ENCODE assay signal across 11 cellular contexts in the genomic region with DNA sequence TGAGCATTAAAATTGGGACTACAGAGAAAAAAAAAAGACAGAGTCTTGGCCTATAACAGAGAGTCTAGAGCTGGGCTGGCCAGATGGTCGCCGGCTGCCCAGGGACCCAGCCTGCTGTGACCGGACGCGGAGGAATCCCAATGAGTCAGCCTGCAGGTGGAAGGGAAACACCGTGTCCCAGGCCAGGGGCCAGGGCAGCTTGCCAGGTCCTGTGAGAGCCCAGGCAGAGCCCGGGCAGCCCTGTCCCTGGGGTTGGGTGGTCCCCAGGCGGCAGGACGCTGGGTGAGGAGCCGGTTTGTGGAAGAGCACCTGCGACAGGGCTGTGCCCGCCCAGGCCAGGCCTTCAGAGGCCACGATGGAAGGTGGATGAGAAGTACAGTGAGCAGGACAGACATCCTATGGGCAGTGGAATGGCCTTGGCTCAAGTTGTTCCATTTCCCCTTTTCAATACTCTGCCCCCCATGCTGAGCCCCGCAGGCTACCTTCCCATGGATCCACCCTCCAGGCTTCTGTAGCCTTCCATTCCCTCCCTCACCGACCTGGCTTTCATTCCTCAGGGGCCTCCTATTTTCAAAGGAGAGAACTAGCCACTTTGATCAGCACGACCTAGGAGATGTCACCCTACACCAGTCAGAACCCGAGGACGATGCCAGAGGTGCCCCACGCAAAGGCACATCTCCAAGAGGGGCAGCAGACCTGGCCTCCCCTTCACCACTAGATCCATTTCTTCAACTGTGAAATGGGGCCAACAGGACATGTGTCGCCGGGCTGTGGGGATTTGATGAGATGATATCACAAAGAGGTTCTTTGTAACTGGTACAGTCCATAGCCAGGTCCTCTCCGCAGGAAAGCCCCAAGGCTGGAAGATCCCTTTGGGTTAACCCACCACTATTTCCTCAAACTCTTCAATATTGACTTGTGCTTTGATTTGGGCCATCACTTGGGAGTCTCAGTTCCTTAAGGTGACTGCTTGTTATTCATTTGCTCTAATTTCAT.
DNase-seq lines count a peak whose midpoint lies in the region; ATAC-seq and TF ChIP-seq lines count a peak whose summit lies in the region.
"Had no signal": no experiment of that assay in that cellular context is flagged by ENCODE, and none has a peak within 500 bp of the region (broad histone marks: within the 10 kb centered on the region; RNA-seq: fewer than 3 reads in every experiment).

No MANE protein-coding gene starts in this region.

- no peaks in the 10 kb centered on the region for H3K27me3 ChIP-seq in CD4-positive, alpha-beta T cell (ENCODE audit: control insufficient read depth, insufficient read depth, low read length)
- no peaks in the 10 kb centered on the region for H3K27me3 ChIP-seq in tibial nerve

- DNase-seq in CD4-positive, alpha-beta T cell, result no peak
- DNase-seq in effector memory CD8-positive, alpha-beta T cell, result no peak
- peak; percentile 24 for DNase-seq in omental fat pad (ENCODE audit: low spot score)
- DNase-seq in AML-193 (lab: John Stamatoyannopoulos, UW), result no peak
- DNase-seq in stimulated activated CD4-positive, alpha-beta T cell treated with anti-CD3 and anti-CD28 coated beads, Interleukin-4, amount 100 ng/mL, for 24 hours, result no peak
- DNase-seq in tibial nerve (ENCODE audit: low spot score in 2 of 2), result no peak
- DNase-seq: mesendoderm; NCI-H2081 treated with DMSO at 0.1 percent for 48 hours; stimulated activated CD4-positive, alpha-beta T cell treated with anti-CD3 and anti-CD28 coated beads, Interleukin-4, amount 100 ng/mL, for 1 hour had no signal

- WGBS in tibial nerve, 2 donors, result 68 to 71% methylated on average over 20 to 22 of the region's 22 CpGs

- H3K27ac Mint-ChIP-seq in CD4-positive, alpha-beta T cell, result peak overlapping the region; percentile 51
- H3K27ac Mint-ChIP-seq in effector memory CD8-positive, alpha-beta T cell, result peak overlapping the region; percentile 90 to 92

- TF ChIP-seq EP300 in Ishikawa (IDR thresholded peaks at IDR 0.05; ENCODE audit: borderline replicate concordance) (peak; percentile 38; the same call in 1 of the 2 replicates), tibial nerve (IDR thresholded peaks at IDR 0.05) (no peak)

- no peak for ATAC-seq in CD4-positive, alpha-beta T cell (ENCODE audit: poor library complexity)
- ATAC-seq in effector memory CD8-positive, alpha-beta T cell (replicated peaks), result no peak
- no peak for ATAC-seq in omental fat pad (ENCODE audit: low FRiP score)
- no peak for ATAC-seq in GM19397 (IDR thresholded peaks at IDR 0.05; ENCODE audit: unreplicated experiment)

- H3K36me3 ChIP-seq in tibial nerve, result no peaks in the 10 kb centered on the region

- H3K4me1 ChIP-seq in tibial nerve, result peaks cover 0 to 19% (median 5%) of the 10 kb centered on the region in 4 donors

- intact Hi-C loops in CD4-positive, alpha-beta T cell (cut with DNase I, micrococcal nuclease), result no loop called here

- TF ChIP-seq RAD21 in Ishikawa (IDR thresholded peaks at IDR 0.05; ENCODE audit: low read depth), result no peak

- CTCF ChIA-PET in CD4-positive, alpha-beta T cell (lab: Charles Lee), result interaction anchor here (1.9 kb wide), 1 partner anchor 18 kb away, joined by 4 read pairs; no protein-coding TSS in a partner anchor

- no peak for TF ChIP-seq POLR2A in tibial nerve (IDR thresholded peaks at IDR 0.05)

- H3K9me3 ChIP-seq in CD4-positive, alpha-beta T cell (ENCODE audit: control insufficient read depth, low read length), result no peaks in the 10 kb centered on the region
- peaks cover 0 to 13% (median 0%) of the 10 kb centered on the region in 4 donors for H3K9me3 ChIP-seq in tibial nerve

- no peak overlapping the region for H3K4me3 Mint-ChIP-seq in CD4-positive, alpha-beta T cell
- H3K4me3 Mint-ChIP-seq in effector memory CD8-positive, alpha-beta T cell, result peak overlapping the region in 1 of 2 donors; percentile 72

- H3K27ac ChIP-seq in CD4-positive, alpha-beta T cell (ENCODE audit: low read depth, low read length), result no peak overlapping the region
- no peak overlapping the region for H3K27ac ChIP-seq in tibial nerve

- H3K27me3 Mint-ChIP-seq in CD4-positive, alpha-beta T cell, result no peaks in the 10 kb centered on the region
- no peaks in the 10 kb centered on the region for H3K27me3 Mint-ChIP-seq in effector memory CD8-positive, alpha-beta T cell

- peaks cover 16% of the 10 kb centered on the region for H3K4me1 Mint-ChIP-seq in CD4-positive, alpha-beta T cell (ENCODE audit: low read depth)
- H3K4me1 Mint-ChIP-seq in effector memory CD8-positive, alpha-beta T cell (ENCODE audit: low read depth in 2 of 2), result peaks cover 13 to 23% of the 10 kb centered on the region in 2 donors

- no peak for TF ChIP-seq CTCF in CD4-positive, alpha-beta T cell (IDR thresholded peaks at IDR 0.05)
- TF ChIP-seq CTCF in omental fat pad (IDR thresholded peaks at IDR 0.05) (no peak), tibial nerve (IDR thresholded peaks at IDR 0.05) (no peak)

- H3K36me3 Mint-ChIP-seq in CD4-positive, alpha-beta T cell (ENCODE audit: low read depth), result no peaks in the 10 kb centered on the region
- H3K36me3 Mint-ChIP-seq in effector memory CD8-positive, alpha-beta T cell (ENCODE audit: insufficient read depth), result peaks cover 7% of the 10 kb centered on the region

- peaks cover 10% of the 10 kb centered on the region for H3K9me3 Mint-ChIP-seq in CD4-positive, alpha-beta T cell
- H3K9me3 Mint-ChIP-seq in effector memory CD8-positive, alpha-beta T cell, result peaks cover 5 to 7% of the 10 kb centered on the region in 2 donors

- POLR2A ChIA-PET in CD4-positive, alpha-beta T cell (lab: Charles Lee), result no interaction called here

- H3K4me3 ChIP-seq in tibial nerve, result no peak overlapping the region

TF ChIP-seq in Ishikawa, 13 proteins besides CTCF, POLR2A, EP300 and RAD21:
- TF ChIP-seq TEAD4 (IDR thresholded peaks at IDR 0.05) (peak; percentile 68), TCF12 (IDR thresholded peaks at IDR 0.05; ENCODE audit: low read depth) (peak; percentile 89), YY1 (IDR thresholded peaks at IDR 0.05; ENCODE audit: low read depth) (no peak), ZBTB7A (IDR thresholded peaks at IDR 0.05; ENCODE audit: low read depth) (peak; percentile 64; the same call in 1 of the 2 replicates), NFIC (IDR thresholded peaks at IDR 0.05) (peak; percentile 93)
- TF ChIP-seq, protein P1, sequence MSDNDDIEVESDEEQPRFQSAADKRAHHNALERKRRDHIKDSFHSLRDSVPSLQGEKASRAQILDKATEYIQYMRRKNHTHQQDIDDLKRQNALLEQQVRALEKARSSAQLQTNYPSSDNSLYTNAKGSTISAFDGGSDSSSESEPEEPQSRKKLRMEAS (IDR thresholded peaks at IDR 0.05), result peak; percentile 57
